Comparison of ENCODE assay signal across 17 cellular contexts in genomic region chrX:10001496-10001895, GRCh38. TPM values are rescaled to one million over a fixed set of nuclear protein-coding genes. Genes with fewer than 3 reads are reported as not detected.
DNase-seq lines count a peak whose midpoint lies in the region; ATAC-seq and TF ChIP-seq lines count a peak whose summit lies in the region.
"Had no signal": no experiment of that assay in that cellular context is flagged by ENCODE, and none has a peak within 500 bp of the region (broad histone marks: within the 10 kb centered on the region; RNA-seq: fewer than 3 reads in every experiment).

No MANE protein-coding gene starts in this region.

- H3K4me3 ChIP-seq in AG09309 (ENCODE audit: control insufficient read depth, low read depth, low read length) (no peak overlapping the region), MG63 (no peak overlapping the region)

- ATAC-seq in HG03378 (IDR thresholded peaks at IDR 0.05; ENCODE audit: unreplicated experiment) (no peak), GM19395 (IDR thresholded peaks at IDR 0.05; ENCODE audit: unreplicated experiment) (no peak)
- ATAC-seq: HepG2 had no signal

- no peaks in the 10 kb centered on the region for H3K36me3 ChIP-seq in MG63
- H3K36me3 ChIP-seq: BE2C had no signal

- H3K9me3 ChIP-seq in MG63, result no peaks in the 10 kb centered on the region
- H3K9me3 ChIP-seq: BE2C had no signal

- no peaks in the 10 kb centered on the region for H3K27me3 ChIP-seq in MG63
- H3K27me3 ChIP-seq: BE2C had no signal

- TF ChIP-seq CTCF in AG09309 (IDR thresholded peaks at IDR 0.05; ENCODE audit: control insufficient read depth, insufficient read depth, low read depth, low read length, missing control alignments), result no peak

- DNase-seq in AG09309 (ENCODE audit: low read depth) (peak; percentile 56), MG63 (peak; percentile 52), dermis blood vessel endothelial cell (peak; percentile 60), fibroblast of peridontal ligament (ENCODE audit: extremely low read depth) (peak; percentile 66), NCI-H526 (lab: John Stamatoyannopoulos, UW) (no peak)
- DNase-seq: ACHN; BE2C; CD4-positive, alpha-beta memory T cell; DMS79; EL; HCEC 1CT; HFFc6 had no signal

RNA-seq across cellular contexts. Expression of gene CLDN34, which starts 34.3 kb away (rescaled TPM):
- total RNA-seq in MG63 (2014; rRNA removed; shearing (Covaris generic); ENCODE audit: low replicate concordance), result not detected in 2 replicates
- total RNA-seq in dermis blood vessel endothelial cell, result not detected in 2 replicates
- total RNA-seq: A172; CD4-positive, alpha-beta memory T cell; H4; HepG2; HFFc6 had no signal

Comparison
In these comparisons a context has a peak if more than half of its experiments do, and no peak if none do; other contexts are left out.
1. DNase-seq: peak in AG09309 (single experiment), MG63 (single experiment), dermis blood vessel endothelial cell (single experiment) and fibroblast of peridontal ligament (single experiment); none in NCI-H526 (0 of 2).